18 cellular contexts compared by ENCODE assay signal in genomic region chr11:12683857-12684256, GRCh38. TPM values are rescaled to one million over a fixed set of nuclear protein-coding genes. Genes with fewer than 3 reads are reported as not detected.
DNase-seq lines count a peak whose midpoint lies in the region; ATAC-seq and TF ChIP-seq lines count a peak whose summit lies in the region.
"Had no signal": no experiment of that assay in that cellular context is flagged by ENCODE, and none has a peak within 500 bp of the region (broad histone marks: within the 10 kb centered on the region; RNA-seq: fewer than 3 reads in every experiment).

No MANE protein-coding gene starts in this region.

- ATAC-seq in GM18511 (IDR thresholded peaks at IDR 0.05; ENCODE audit: unreplicated experiment): no peak

- H4K20me1 ChIP-seq in fibroblast of lung (ENCODE audit: control insufficient read depth, extremely low read depth, insufficient read depth, low read length): no peaks in the 10 kb centered on the region

- peak overlapping the region; percentile 8 for H3K4me2 ChIP-seq in fibroblast of lung (ENCODE audit: extremely low read depth, insufficient read depth, low read length)
- H3K4me2 ChIP-seq: KMS-11 had no signal

- H3K27ac ChIP-seq in fibroblast of lung (ENCODE audit: insufficient read depth, low read length): no peak overlapping the region
- H3K27ac ChIP-seq: KMS-11, SK-N-MC had no signal

- H3K27me3 ChIP-seq in fibroblast of lung (ENCODE audit: control insufficient read depth, insufficient read depth, low read length): no peaks in the 10 kb centered on the region

- peaks cover 99% of the 10 kb centered on the region for H3K79me2 ChIP-seq in fibroblast of lung (ENCODE audit: control insufficient read depth, insufficient read depth, low read length)

- DNase-seq in EH (ENCODE audit: low read depth): peak; percentile 91
- DNase-seq in NCI-H460 (ENCODE audit: extremely low read depth, low read depth): peak; percentile 76
- peak; percentile 49 to 71 for DNase-seq in fibroblast of lung (ENCODE audit: low read depth in 2 of 2)
- DNase-seq in renal cortical epithelial cell (ENCODE audit: low read depth): peak; percentile 68
- DNase-seq in hepatic stellate cell (ENCODE audit: low spot score): no peak
- DNase-seq in A172 (ENCODE audit: low spot score): no peak
- no peak for DNase-seq in glomerular visceral epithelial cell (ENCODE audit: extremely low spot score)
- DNase-seq: activated CD4-positive, alpha-beta memory T cell treated with anti-CD3 and anti-CD28 coated beads for 36 hours; activated T-cell treated with anti-CD3 and anti-CD28 coated beads, Interleukin-2, amount 50 U/mL, for 48 hours; AML-193; DMS153; kidney; NCI-H1436; NCI-H2227 treated with DMSO at 0.1 percent for 48 hours; occipital lobe had no signal

- no peak for TF ChIP-seq CTCF in fibroblast of lung (conservative IDR thresholded peaks at IDR 0.05 in 1 of 2, IDR thresholded peaks at IDR 0.05 in 1 of 2; ENCODE audit: low read depth in 1 of 2, low read length in 2 of 2)

- no peak overlapping the region for H3K4me3 ChIP-seq in fibroblast of lung (replicated peaks in 1 of 4; ENCODE audit: control extremely low read depth in 1 of 4, insufficient read depth in 1 of 4, low read depth in 3 of 4, low read length in 4 of 4)
- H3K4me3 ChIP-seq: SK-N-MC had no signal

- H3K9ac ChIP-seq in fibroblast of lung (ENCODE audit: insufficient read depth, low read length): no peak overlapping the region
- H3K9ac ChIP-seq: KMS-11 had no signal

- no peaks in the 10 kb centered on the region for H3K9me3 ChIP-seq in fibroblast of lung (ENCODE audit: control insufficient read depth, insufficient read depth, low read depth, low read length)

- H3K4me1 ChIP-seq in fibroblast of lung (ENCODE audit: control insufficient read depth, extremely low read depth, insufficient read depth, low read length): peaks cover 52% of the 10 kb centered on the region

- no peak overlapping the region for H2AFZ ChIP-seq in fibroblast of lung (ENCODE audit: low read length)

- peaks cover 4% of the 10 kb centered on the region for H3K36me3 ChIP-seq in fibroblast of lung (ENCODE audit: control insufficient read depth, insufficient read depth, low read length)

RNA-seq across cellular contexts. Expression of gene TEAD1, which starts 9.6 kb away (rescaled TPM):
- 123 and 136 TPM in 2 replicates for total RNA-seq in NCI-H460 (2014; rRNA removed; shearing (Covaris generic))
- 49.1 and 64.5 TPM in 2 replicates for polyA plus RNA-seq in NCI-H460 (2014; cell fraction: nucleus; rRNA removed)
- total RNA-seq in fibroblast of lung (65.0 and 121 TPM in 2 replicates), renal cortical epithelial cell (54.4 and 170 TPM in 2 replicates)
- polyA plus RNA-seq in fibroblast of lung: 78.9 and 88.6 TPM in 2 replicates
- 58.0 and 90.2 TPM in 2 replicates for polyA plus RNA-seq in fibroblast of lung (2012)
- polyA minus RNA-seq in fibroblast of lung (ENCODE audit: low replicate concordance): 97.1 and 105 TPM in 2 replicates
- total RNA-seq in A172 (2014; rRNA removed; shearing (Covaris generic)): 69.5 and 92.5 TPM in 2 replicates

Comparison
In these comparisons a context has a peak if more than half of its experiments do, and no peak if none do; other contexts are left out.
1. DNase-seq: peak in EH (single experiment), NCI-H460 (single experiment), fibroblast of lung (2 of 2) and renal cortical epithelial cell (single experiment); none in hepatic stellate cell (single experiment), A172 (single experiment) and glomerular visceral epithelial cell (single experiment).